Comparison of ENCODE assay signal across 21 cellular contexts in genomic region chr9:73074176-73074708, GRCh38.
DNase-seq lines count a peak whose midpoint lies in the region; ATAC-seq and TF ChIP-seq lines count a peak whose summit lies in the region.
"Had no signal": no experiment of that assay in that cellular context is flagged by ENCODE, and none has a peak within 500 bp of the region (broad histone marks: within the 10 kb centered on the region; RNA-seq: fewer than 3 reads in every experiment).

No MANE protein-coding gene starts in this region.

- H3K9me3 ChIP-seq in HCT116 (ENCODE audit: control insufficient read depth in 1 of 2, insufficient read depth in 1 of 2, low read depth in 1 of 2, low read length in 2 of 2) (no peaks in the 10 kb centered on the region), right lobe of liver (no peaks in the 10 kb centered on the region), upper lobe of right lung (no peaks in the 10 kb centered on the region), BE2C (no peaks in the 10 kb centered on the region)
- no peaks in the 10 kb centered on the region for H3K9me3 ChIP-seq in CD8-positive, alpha-beta T cell (ENCODE audit: low read length)
- H3K9me3 ChIP-seq: lower lobe of right lung, right atrium auricular region had no signal

- H3K4me1 ChIP-seq in HCT116 (ENCODE audit: control insufficient read depth in 1 of 2, insufficient read depth in 2 of 2, low read length in 2 of 2) (peaks cover 3 to 5% of the 10 kb centered on the region in 2 experiments; a peak in 3 of 4 replicates), right lobe of liver (peaks cover 0 to 24% (median 11%) of the 10 kb centered on the region in 4 donors), upper lobe of right lung (no peaks in the 10 kb centered on the region), BE2C (no peaks in the 10 kb centered on the region)
- H3K4me1 ChIP-seq in CD8-positive, alpha-beta T cell (ENCODE audit: insufficient read depth, low read length), result no peaks in the 10 kb centered on the region
- H3K4me1 ChIP-seq: lower lobe of right lung, right atrium auricular region had no signal

- CTCF ChIA-PET in HCT116 (lab: Charles Lee), result no interaction called here
- CTCF ChIA-PET in CD8-positive, alpha-beta T cell (lab: Charles Lee), result interaction anchor here (0.7 kb wide), 1 partner anchor 8 kb away, joined by 3 read pairs; no protein-coding TSS in a partner anchor

- no peak for DNase-seq in HCT116 (ENCODE audit: low read depth, low spot score)
- no peak for DNase-seq in coronary artery (ENCODE audit: low spot score)
- DNase-seq in right lobe of liver, result no peak
- no peak for DNase-seq in upper lobe of right lung
- no peak for DNase-seq in NCI-H2227 treated with DMSO at 0.1 percent for 48 hours (lab: John Stamatoyannopoulos, UW)
- DNase-seq in CD8-positive, alpha-beta T cell, result no peak
- no peak for DNase-seq in BE2C
- DNase-seq: activated CD8-positive, alpha-beta memory T cell treated with anti-CD3 and anti-CD28 coated beads for 24 hours; DMS79 treated with DMSO at 0.1 percent for 48 hours; H9; lower lobe of right lung; NCI-H1092; NCI-H774; stimulated activated CD4-positive, alpha-beta T cell treated with anti-CD3 and anti-CD28 coated beads, Interleukin-2, amount 100 ng/mL, for 48 hours; T-helper 1 cell had no signal

- H3K36me3 Mint-ChIP-seq in CD8-positive, alpha-beta T cell, result no peaks in the 10 kb centered on the region
- H3K36me3 Mint-ChIP-seq: CD14-positive monocyte; IgD-negative memory B cell; natural killer cell treated with Interleukin-12 subunit alpha and Interleukin-12 subunit beta and Interleukin-15 and Interleukin-18, amount 100 ng/mL, for 72 hours; WTC11 had no signal

- no peak for TF ChIP-seq RAD21 in HCT116 (IDR thresholded peaks at IDR 0.05; ENCODE audit: low read depth)

- intact Hi-C loops in HCT116 (cut with micrococcal nuclease), result loop anchor here (10.0 kb wide), 1 partner anchor 1501 kb away; no protein-coding TSS in a partner anchor
- intact Hi-C loops in right lobe of liver (cut with DNase I), result no loop called here
- intact Hi-C loops in upper lobe of right lung (cut with DNase I), result loop anchor here (10.0 kb wide), 1 partner anchor 79 kb away; no protein-coding TSS in a partner anchor
- intact Hi-C loops in CD8-positive, alpha-beta T cell (cut with DNase I, micrococcal nuclease), result no loop called here

- no peaks in the 10 kb centered on the region; the same call in 1 of the 2 replicates for H3K9me2 ChIP-seq in HCT116 (ENCODE audit: insufficient read depth)

- 46% methylated on average over 2 of the region's 2 CpGs for WGBS in right lobe of liver (ENCODE audit: insufficient coverage, low coverage, low lambda C conversion rate, missing lambda C conversion rate)

- H3K4me3 ChIP-seq in HCT116 (replicated peaks in 1 of 2; ENCODE audit: low read depth in 1 of 2, low read length in 2 of 2) (no peak overlapping the region), coronary artery (no peak overlapping the region), right lobe of liver (no peak overlapping the region), upper lobe of right lung (no peak overlapping the region), BE2C (ENCODE audit: low read depth, low read length) (no peak overlapping the region)
- no peak overlapping the region for H3K4me3 ChIP-seq in CD8-positive, alpha-beta T cell (ENCODE audit: low read depth, low read length)
- H3K4me3 ChIP-seq: lower lobe of right lung, right atrium auricular region had no signal

- H3K4me2 ChIP-seq in HCT116 (ENCODE audit: low read length), result no peak overlapping the region

- no peaks in the 10 kb centered on the region for H4K20me1 ChIP-seq in HCT116 (ENCODE audit: insufficient read depth)

- H3K4me1 Mint-ChIP-seq in CD8-positive, alpha-beta T cell (ENCODE audit: low read depth), result no peaks in the 10 kb centered on the region
- H3K4me1 Mint-ChIP-seq: CD14-positive monocyte, IgD-negative memory B cell had no signal

- no peak for TF ChIP-seq POLR2A in HCT116 (IDR thresholded peaks at IDR 0.05; ENCODE audit: borderline replicate concordance, extremely low read depth, insufficient read depth, insufficient read length)
- no peak for TF ChIP-seq POLR2A in right lobe of liver (IDR thresholded peaks at IDR 0.05)

- RAD21 ChIA-PET in HCT116 (lab: Charles Lee; ENCODE audit: low non-redundant PET in 1 of 2, low total read pairs in 2 of 2, uncharacterized antibody in 2 of 2, unreplicated experiment in 2 of 2), result interaction anchor here in 1 of 2 experiments (0.6 kb wide), 1 partner anchor 252 kb away, joined by 4 read pairs; no protein-coding TSS in a partner anchor

- H3K9me3 Mint-ChIP-seq in CD8-positive, alpha-beta T cell, result no peaks in the 10 kb centered on the region
- H3K9me3 Mint-ChIP-seq: H9; natural killer cell treated with Interleukin-12 subunit alpha and Interleukin-12 subunit beta and Interleukin-15 and Interleukin-18, amount 100 ng/mL, for 72 hours; WTC11 had no signal

- H2AFZ ChIP-seq in HCT116 (ENCODE audit: low read depth, low read length, poor library complexity, severe bottlenecking), result peak overlapping the region; percentile 3

- no peak overlapping the region for H3K4me3 Mint-ChIP-seq in CD8-positive, alpha-beta T cell
- H3K4me3 Mint-ChIP-seq: CD14-positive monocyte; H9; IgD-negative memory B cell; natural killer cell treated with Interleukin-12 subunit alpha and Interleukin-12 subunit beta and Interleukin-15 and Interleukin-18, amount 100 ng/mL, for 72 hours; WTC11 had no signal

- H3K27me3 ChIP-seq in HCT116 (ENCODE audit: insufficient read depth, low read length), result no peaks in the 10 kb centered on the region
- H3K27me3 ChIP-seq in right lobe of liver, result no peaks in the 10 kb centered on the region
- no peaks in the 10 kb centered on the region for H3K27me3 ChIP-seq in upper lobe of right lung
- H3K27me3 ChIP-seq in CD8-positive, alpha-beta T cell (ENCODE audit: insufficient read depth, low read length), result no peaks in the 10 kb centered on the region
- H3K27me3 ChIP-seq in BE2C, result no peaks in the 10 kb centered on the region
- H3K27me3 ChIP-seq: right atrium auricular region had no signal

- no peak overlapping the region for H3K27ac Mint-ChIP-seq in CD8-positive, alpha-beta T cell
- H3K27ac Mint-ChIP-seq: CD14-positive monocyte; H9; IgD-negative memory B cell; natural killer cell treated with Interleukin-12 subunit alpha and Interleukin-12 subunit beta and Interleukin-15 and Interleukin-18, amount 100 ng/mL, for 72 hours; WTC11 had no signal

- no peaks in the 10 kb centered on the region for H3K79me2 ChIP-seq in HCT116 (ENCODE audit: insufficient read depth, low read length)

- no peak overlapping the region for H3K9ac ChIP-seq in HCT116 (ENCODE audit: low read length)

- TF ChIP-seq CTCF in HCT116 (IDR thresholded peaks at IDR 0.05 in 2 of 3, conservative IDR thresholded peaks at IDR 0.05 in 1 of 3; ENCODE audit: borderline replicate concordance in 1 of 3, insufficient read depth in 1 of 3, low read depth in 2 of 3, low read length in 2 of 3) (no peak), coronary artery (IDR thresholded peaks at IDR 0.05) (no peak), right lobe of liver (IDR thresholded peaks at IDR 0.05) (no peak), upper lobe of right lung (IDR thresholded peaks at IDR 0.05) (no peak), BE2C (IDR thresholded peaks at IDR 0.05; ENCODE audit: low read depth, low read length) (no peak)
- no peak for TF ChIP-seq CTCF in CD8-positive, alpha-beta T cell (IDR thresholded peaks at IDR 0.05)

- H3K27ac ChIP-seq in HCT116 (ENCODE audit: low read depth, low read length) (no peak overlapping the region), coronary artery (peak overlapping the region; percentile 65 to 78), right lobe of liver (peak overlapping the region; percentile 37 to 57 (median 52)), upper lobe of right lung (peak overlapping the region; percentile 49)
- no peak overlapping the region for H3K27ac ChIP-seq in CD8-positive, alpha-beta T cell (ENCODE audit: low read depth, low read length)
- H3K27ac ChIP-seq: right atrium auricular region had no signal

- ATAC-seq in HCT116, result no peak
- peak in 3 of 4 donors; percentile 16 to 42 (median 21) for ATAC-seq in right lobe of liver
- ATAC-seq in upper lobe of right lung, result no peak
- ATAC-seq in HG03439 (IDR thresholded peaks at IDR 0.05; ENCODE audit: unreplicated experiment), result no peak
- no peak for ATAC-seq in CD8-positive, alpha-beta T cell
- ATAC-seq: lower lobe of right lung; natural killer cell treated with Interleukin-12 subunit alpha and Interleukin-12 subunit beta and Interleukin-15 and Interleukin-18, amount 100 ng/mL, for 72 hours; WTC11 had no signal

- H3K36me3 ChIP-seq in HCT116 (ENCODE audit: control insufficient read depth in 1 of 2, insufficient read depth in 2 of 2, low read length in 2 of 2) (no peaks in the 10 kb centered on the region), right lobe of liver (no peaks in the 10 kb centered on the region), upper lobe of right lung (no peaks in the 10 kb centered on the region), BE2C (no peaks in the 10 kb centered on the region)
- H3K36me3 ChIP-seq in CD8-positive, alpha-beta T cell (ENCODE audit: insufficient read depth, low read length), result no peaks in the 10 kb centered on the region
- H3K36me3 ChIP-seq: lower lobe of right lung, right atrium auricular region had no signal

- POLR2A ChIA-PET in HCT116 (lab: Charles Lee), result no interaction called here
- POLR2A ChIA-PET in CD8-positive, alpha-beta T cell (lab: Charles Lee), result interaction anchor here (0.7 kb wide), 1 partner anchor 19 kb away, joined by 3 read pairs; no protein-coding TSS in a partner anchor

- peaks cover 12% of the 10 kb centered on the region for H3K27me3 Mint-ChIP-seq in CD8-positive, alpha-beta T cell (ENCODE audit: low read depth)
- H3K27me3 Mint-ChIP-seq: IgD-negative memory B cell had no signal

- BruUV-seq in HCT116 (replicated peaks; lab: Mats Ljungman, UMichigan), result no TSS peak

TF ChIP-seq in HCT116, 20 proteins besides CTCF, POLR2A, EP300 and RAD21 (continues in another document):
- TF ChIP-seq EGR1 (IDR thresholded peaks at IDR 0.05; ENCODE audit: low read depth) (no peak), TCF7L2 (IDR thresholded peaks at IDR 0.05; ENCODE audit: borderline replicate concordance, extremely low read depth, insufficient read depth, insufficient read length) (no peak), ELF1 (IDR thresholded peaks at IDR 0.05; ENCODE audit: borderline replicate concordance, low read depth) (no peak), ZFX (IDR thresholded peaks at IDR 0.05) (no peak), SP1 (IDR thresholded peaks at IDR 0.05; ENCODE audit: low read depth) (no peak), EZH2 (IDR thresholded peaks at IDR 0.05) (no peak)
- TF ChIP-seq, protein P1, sequence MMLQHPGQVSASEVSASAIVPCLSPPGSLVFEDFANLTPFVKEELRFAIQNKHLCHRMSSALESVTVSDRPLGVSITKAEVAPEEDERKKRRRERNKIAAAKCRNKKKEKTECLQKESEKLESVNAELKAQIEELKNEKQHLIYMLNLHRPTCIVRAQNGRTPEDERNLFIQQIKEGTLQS (IDR thresholded peaks at IDR 0.05), result no peak

Comparison
In these comparisons a context has a peak if more than half of its experiments do, and no peak if none do; other contexts are left out.
1. ATAC-seq: peak in right lobe of liver (3 of 4); none in HCT116 (single experiment), upper lobe of right lung (single experiment), HG03439 (single experiment) and CD8-positive, alpha-beta T cell (single experiment).
2. H3K27ac ChIP-seq: peak in coronary artery (2 of 2), right lobe of liver (3 of 3) and upper lobe of right lung (single experiment); none in HCT116 (single experiment) and CD8-positive, alpha-beta T cell (single experiment).
3. intact Hi-C loops: an anchor here in HCT116 (10.0 kb wide) and upper lobe of right lung (10.0 kb wide); none called in right lobe of liver and CD8-positive, alpha-beta T cell.